Comparison of ENCODE assay signal across 20 cellular contexts in genomic region chr3:45946307-45946706, GRCh38. TPM values are rescaled to one million over a fixed set of nuclear protein-coding genes. Genes with fewer than 3 reads are reported as not detected.
DNase-seq lines count a peak whose midpoint lies in the region; ATAC-seq and TF ChIP-seq lines count a peak whose summit lies in the region.
"Had no signal": no experiment of that assay in that cellular context is flagged by ENCODE, and none has a peak within 500 bp of the region (broad histone marks: within the 10 kb centered on the region; RNA-seq: fewer than 3 reads in every experiment).

No MANE protein-coding gene starts in this region.

- H3K9ac ChIP-seq in PC-3 (ENCODE audit: low read length) = no peak overlapping the region

- no peak overlapping the region for H3K4me3 ChIP-seq in left ventricle myocardium inferior
- H3K4me3 ChIP-seq in PC-3 (ENCODE audit: low read length) = no peak overlapping the region
- no peak overlapping the region for H3K4me3 ChIP-seq in choroid plexus epithelial cell (ENCODE audit: low read depth, low read length)
- no peak overlapping the region for H3K4me3 ChIP-seq in upper lobe of right lung
- H3K4me3 ChIP-seq: esophagus muscularis mucosa, hepatocyte had no signal

- ATAC-seq in PC-3 = no peak
- ATAC-seq in upper lobe of right lung = no peak
- ATAC-seq in GM18868 (IDR thresholded peaks at IDR 0.05; ENCODE audit: unreplicated experiment) = no peak
- ATAC-seq in HG02571 (IDR thresholded peaks at IDR 0.05; ENCODE audit: unreplicated experiment) = no peak
- ATAC-seq: left colon had no signal

- H4K20me1 ChIP-seq in PC-3 (ENCODE audit: low read length) = no peaks in the 10 kb centered on the region

- intact Hi-C loops in left ventricle myocardium inferior (cut with micrococcal nuclease) (no loop called here), cardiac septum (cut with DNase I) (no loop called here), PC-3 (cut with micrococcal nuclease) (loop anchor here (5.0 kb wide), 1 partner anchor 41 kb away; no protein-coding TSS in a partner anchor), upper lobe of right lung (cut with DNase I) (no loop called here), posterior vena cava (cut with DNase I) (no loop called here)

- no peak for DNase-seq in left ventricle myocardium inferior
- no peak for DNase-seq in cardiac septum (ENCODE audit: low spot score)
- peak; percentile 6 for DNase-seq in PC-3
- no peak for DNase-seq in choroid plexus epithelial cell (ENCODE audit: low read depth)
- DNase-seq in upper lobe of right lung = no peak
- no peak for DNase-seq in posterior vena cava (ENCODE audit: low spot score)
- DNase-seq: activated CD4-positive, alpha-beta T cell treated with anti-CD3 and anti-CD28 coated beads, Interleukin-2, amount 50 U/mL, for 4 hours; activated gamma-delta T cell treated with Interleukin-2 at 50 U/mL for 16 hours; Calu3; left colon; NCI-H146; NCI-H446 treated with DMSO at 0.1 percent for 48 hours; stimulated activated naive CD4-positive, alpha-beta T cell had no signal

- H3K4me1 ChIP-seq in left ventricle myocardium inferior = peaks cover 47% of the 10 kb centered on the region
- H3K4me1 ChIP-seq in PC-3 (ENCODE audit: insufficient read depth, low read length) = peaks cover 14% of the 10 kb centered on the region
- H3K4me1 ChIP-seq in upper lobe of right lung = peaks cover 10% of the 10 kb centered on the region

- H3F3A ChIP-seq in PC-3 (ENCODE audit: low read length, unreplicated experiment) = no peaks in the 10 kb centered on the region

- H3K27me3 ChIP-seq in left ventricle myocardium inferior (ENCODE audit: low read depth) (no peaks in the 10 kb centered on the region), PC-3 (ENCODE audit: low read length) (no peaks in the 10 kb centered on the region), upper lobe of right lung (no peaks in the 10 kb centered on the region)
- H3K27me3 ChIP-seq: esophagus muscularis mucosa, hepatocyte had no signal

- no peak overlapping the region for H2AFZ ChIP-seq in PC-3 (ENCODE audit: low read length)
- H2AFZ ChIP-seq: hepatocyte had no signal

- BruUV-seq in PC-3 (replicated peaks; lab: Mats Ljungman, UMichigan) = no TSS peak

- H3K79me2 ChIP-seq in PC-3 (ENCODE audit: low read length) = no peaks in the 10 kb centered on the region
- H3K79me2 ChIP-seq: hepatocyte had no signal

- no peaks in the 10 kb centered on the region for H3K9me2 ChIP-seq in PC-3 (replicated peaks; ENCODE audit: low read length)

- POLR2A ChIA-PET in PC-3 (lab: Charles Lee; ENCODE audit: unreplicated experiment) = no interaction called here

- no peak for TF ChIP-seq CTCF in left ventricle myocardium inferior (IDR thresholded peaks at IDR 0.05; ENCODE audit: borderline replicate concordance)
- no peak for TF ChIP-seq CTCF in PC-3 (conservative IDR thresholded peaks at IDR 0.05; ENCODE audit: low read depth, low read length)
- TF ChIP-seq CTCF in choroid plexus epithelial cell (conservative IDR thresholded peaks at IDR 0.05; ENCODE audit: low read depth, low read length) = peak; percentile 11
- peak; percentile 5 for TF ChIP-seq CTCF in upper lobe of right lung (IDR thresholded peaks at IDR 0.05)

- CTCF ChIA-PET in PC-3 (lab: Charles Lee) = no interaction called here

- H3K36me3 ChIP-seq in left ventricle myocardium inferior (peaks cover 68% of the 10 kb centered on the region), PC-3 (ENCODE audit: low read depth, low read length) (peaks cover 25% of the 10 kb centered on the region; the same call in 1 of the 2 replicates), upper lobe of right lung (peaks cover 59% of the 10 kb centered on the region)

- H3K27ac ChIP-seq in left ventricle myocardium inferior (replicated peaks) (peak overlapping the region; percentile 59), PC-3 (ENCODE audit: low read length) (no peak overlapping the region), upper lobe of right lung (peak overlapping the region; percentile 52)
- H3K27ac ChIP-seq: esophagus muscularis mucosa, hepatocyte had no signal

- H3K9me3 ChIP-seq in left ventricle myocardium inferior (replicated peaks) (no peaks in the 10 kb centered on the region), PC-3 (ENCODE audit: low read length) (no peaks in the 10 kb centered on the region), upper lobe of right lung (no peaks in the 10 kb centered on the region)
- H3K9me3 ChIP-seq: esophagus muscularis mucosa had no signal

- no peak overlapping the region for H3K4me2 ChIP-seq in PC-3 (ENCODE audit: low read length)
- H3K4me2 ChIP-seq: hepatocyte had no signal

RNA-seq across cellular contexts. Expression of gene CXCR6, which starts 3.0 kb away (rescaled TPM):
- 0.33 TPM for total RNA-seq in left ventricle myocardium inferior
- total RNA-seq in cardiac septum = 0.32 TPM
- not detected in 2 replicates for total RNA-seq in PC-3 (2014; rRNA removed)
- total RNA-seq in upper lobe of right lung = 4.7 TPM
- under 1 TPM; 0.42 to 0.76 TPM for total RNA-seq in posterior vena cava
- total RNA-seq: Calu3, hepatocyte, osteocyte, SK-MEL-5, skeletal muscle tissue had no signal

RNA-seq across cellular contexts. Expression of gene FYCO1, which starts 49.3 kb away (rescaled TPM):
- 121 TPM for total RNA-seq in left ventricle myocardium inferior
- total RNA-seq in cardiac septum = 129 TPM
- total RNA-seq in PC-3 (2014; rRNA removed) = 15.4 and 16.9 TPM in 2 replicates
- total RNA-seq in upper lobe of right lung = 47.3 TPM
- total RNA-seq in posterior vena cava = 10 to 100 TPM; 67.4 to 99.0 TPM

RNA-seq across cellular contexts. Expression of gene CCR9, which starts 60.0 kb away (rescaled TPM):
- total RNA-seq in left ventricle myocardium inferior = not detected
- total RNA-seq in cardiac septum = not detected
- not detected in 2 replicates for total RNA-seq in PC-3 (2014; rRNA removed)
- not detected for total RNA-seq in upper lobe of right lung
- total RNA-seq in posterior vena cava = not detected
- total RNA-seq: Calu3, osteocyte, SK-MEL-5 had no signal

Comparison
In these comparisons a context has a peak if more than half of its experiments do, and no peak if none do; other contexts are left out.
1. CTCF ChIP-seq: peak in choroid plexus epithelial cell (single experiment) and upper lobe of right lung (single experiment); none in left ventricle myocardium inferior (single experiment) and PC-3 (single experiment).